ENCODE assay signal across 20 cellular contexts in the genomic region with DNA sequence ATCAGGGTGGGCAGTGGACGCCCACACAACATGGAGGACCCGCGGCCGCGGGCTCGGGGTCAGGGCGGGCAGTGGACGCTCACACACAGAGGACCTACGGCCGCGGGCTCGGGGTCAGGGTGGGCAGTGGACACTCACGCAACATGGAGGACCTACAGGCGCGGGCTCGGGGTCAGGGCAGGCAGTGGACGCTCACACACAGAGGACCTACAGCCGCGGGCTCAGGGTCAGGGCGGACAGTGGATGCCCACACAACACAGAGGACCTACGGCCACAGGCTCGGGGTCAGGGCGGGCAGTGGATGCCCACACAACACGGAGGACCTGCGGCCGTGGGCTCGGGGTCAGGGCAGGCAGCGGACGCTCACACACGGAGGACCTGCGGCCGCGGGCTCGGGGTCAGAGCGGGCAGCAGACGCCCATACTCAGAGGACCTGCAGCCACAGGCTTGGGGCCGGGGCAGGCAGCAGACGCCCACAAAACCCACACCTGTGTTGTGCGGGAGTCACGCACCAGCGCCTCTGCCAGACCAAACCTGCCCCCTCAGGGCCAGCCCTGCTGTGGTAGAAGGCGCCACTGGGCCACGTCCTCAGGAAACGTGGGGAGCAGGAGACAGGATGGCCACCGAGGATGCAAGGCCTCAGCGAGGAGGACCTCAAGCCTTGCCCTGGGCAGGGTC. TPM values are rescaled to one million over a fixed set of nuclear protein-coding genes. Genes with fewer than 3 reads are reported as not detected.
DNase-seq lines count a peak whose midpoint lies in the region; ATAC-seq and TF ChIP-seq lines count a peak whose summit lies in the region.
"Had no signal": no experiment of that assay in that cellular context is flagged by ENCODE, and none has a peak within 500 bp of the region (broad histone marks: within the 10 kb centered on the region; RNA-seq: fewer than 3 reads in every experiment).

No MANE protein-coding gene starts in this region.

- H3K36me3 ChIP-seq in neuronal stem cell (replicated peaks in 1 of 2; ENCODE audit: control insufficient read depth in 2 of 2, insufficient read depth in 2 of 2, low read length in 2 of 2) = peaks cover 3 to 47% of the 10 kb centered on the region in 2 donors

- no peak overlapping the region for H3K4me2 ChIP-seq in neuronal stem cell (ENCODE audit: insufficient read depth, low read length, poor library complexity, severe bottlenecking)
- H3K4me2 ChIP-seq: PC-9, SK-N-SH had no signal

- no peaks in the 10 kb centered on the region for H3K9me3 ChIP-seq in CD4-positive, alpha-beta T cell (ENCODE audit: control insufficient read depth, low read length)
- no peaks in the 10 kb centered on the region for H3K9me3 ChIP-seq in neuronal stem cell (replicated peaks in 1 of 2; ENCODE audit: control insufficient read depth in 2 of 2, insufficient read depth in 1 of 2, low read depth in 1 of 2, low read length in 2 of 2)
- H3K9me3 ChIP-seq: Caco-2, MG63, SK-N-SH had no signal

- POLR2A ChIA-PET in CD4-positive, alpha-beta T cell (lab: Charles Lee) = no interaction called here
- POLR2A ChIA-PET in RWPE1 (lab: Yijun Ruan, JAX; ENCODE audit: low non-redundant PET) = no interaction called here

- no peaks in the 10 kb centered on the region for H3K79me1 ChIP-seq in neuronal stem cell (ENCODE audit: low read depth, low read length)

- no peak overlapping the region for H3K27ac ChIP-seq in CD4-positive, alpha-beta T cell (ENCODE audit: low read depth, low read length)
- peak overlapping the region; percentile 56 for H3K27ac ChIP-seq in RWPE1
- H3K27ac ChIP-seq in neuronal stem cell (replicated peaks; ENCODE audit: low read length) = no peak overlapping the region
- H3K27ac ChIP-seq: PC-9 had no signal

- no peak for TF ChIP-seq CTCF in CD4-positive, alpha-beta T cell (IDR thresholded peaks at IDR 0.05)
- TF ChIP-seq CTCF in RWPE1 (conservative IDR thresholded peaks at IDR 0.05; ENCODE audit: low read depth) = no peak

- ATAC-seq in CD4-positive, alpha-beta T cell (ENCODE audit: poor library complexity) = peak; percentile 15
- peak; percentile 5 for ATAC-seq in left ventricle myocardium superior
- no peak for ATAC-seq in GM21390 (IDR thresholded peaks at IDR 0.05; ENCODE audit: unreplicated experiment)
- ATAC-seq: HCT116 had no signal

- H3K27ac Mint-ChIP-seq in CD4-positive, alpha-beta T cell = peak overlapping the region; percentile 44

- peak overlapping the region; percentile 75 for H2BK5ac ChIP-seq in neuronal stem cell (ENCODE audit: low read length)

- H2BK120ac ChIP-seq in neuronal stem cell (ENCODE audit: low read depth, low read length) = no peak overlapping the region

- peak overlapping the region; percentile 89 for H3K4ac ChIP-seq in neuronal stem cell (ENCODE audit: low read length)

- peak overlapping the region; percentile 56 for H4K91ac ChIP-seq in neuronal stem cell (ENCODE audit: low read depth, low read length, poor library complexity)

- H3K9ac ChIP-seq in neuronal stem cell (ENCODE audit: low read depth, low read length, poor library complexity) = peak overlapping the region; percentile 21
- H3K9ac ChIP-seq: SK-N-SH had no signal

- peak overlapping the region; percentile 0 for H4K8ac ChIP-seq in neuronal stem cell (ENCODE audit: low read depth, low read length)

- no CpG with 5 or more reads among the region's 46 CpGs for whole genome bisulfite sequencing in neuronal stem cell (ENCODE audit: extremely low coverage in 2 of 2, insufficient read length in 2 of 2, insufficient replicate concordance in 1 of 2), 2 donors

- CTCF ChIA-PET in CD4-positive, alpha-beta T cell (lab: Charles Lee) = no interaction called here
- CTCF ChIA-PET in RWPE1 (lab: Yijun Ruan, JAX) = no interaction called here

- H3K4me1 ChIP-seq in neuronal stem cell (ENCODE audit: control insufficient read depth in 2 of 2, insufficient read depth in 1 of 2, low read depth in 1 of 2, low read length in 2 of 2) = peaks cover 0 to 2% of the 10 kb centered on the region in 2 donors

- H3K9me3 Mint-ChIP-seq in CD4-positive, alpha-beta T cell = no peaks in the 10 kb centered on the region

- H3K27me3 ChIP-seq in CD4-positive, alpha-beta T cell (ENCODE audit: control insufficient read depth, insufficient read depth, low read length) = no peaks in the 10 kb centered on the region
- H3K27me3 ChIP-seq in neuronal stem cell (ENCODE audit: control insufficient read depth in 3 of 3, insufficient read depth in 3 of 3, low read depth in 1 of 3, low read length in 3 of 3) = no peaks in the 10 kb centered on the region
- H3K27me3 ChIP-seq: MG63 had no signal

- peak overlapping the region; percentile 5 for H2BK15ac ChIP-seq in neuronal stem cell (ENCODE audit: low read length)

- peak overlapping the region; percentile 95 for H2AK5ac ChIP-seq in neuronal stem cell (ENCODE audit: low read depth, low read length)

- H2AFZ ChIP-seq in neuronal stem cell (ENCODE audit: low read length) = no peak overlapping the region
- H2AFZ ChIP-seq: PC-9 had no signal

- peak overlapping the region; percentile 97 for H3K14ac ChIP-seq in neuronal stem cell (ENCODE audit: low read length)

- in situ Hi-C loops in KBM-7 (cut with MboI; ENCODE audit: low pct_unique_long_range_greater_than_20kb, low sequenced_read_pairs) = no loop called here

- DNase-seq in CD4-positive, alpha-beta T cell = no peak
- no peak for DNase-seq in RWPE1 (ENCODE audit: low spot score)
- DNase-seq in left ventricle myocardium superior = peak; percentile 30
- no peak for DNase-seq in neuronal stem cell (ENCODE audit: low spot score)
- DNase-seq in KBM-7 = no peak
- DNase-seq in NCI-H226 = no peak
- no peak for DNase-seq in NCI-H69 (lab: John Stamatoyannopoulos, UW)
- DNase-seq: ACHN, AML-193, Caco-2, DMS153, Karpas-422, MG63, NCI-H1092, NCI-H2081 treated with DMSO at 0.1 percent for 48 hours, NCI-H510A treated with DMSO at 0.1 percent for 48 hours, PC-9, SK-N-SH had no signal

- peak overlapping the region; percentile 94 for H3K18ac ChIP-seq in neuronal stem cell (ENCODE audit: low read length)

- H3K4me1 Mint-ChIP-seq in CD4-positive, alpha-beta T cell (ENCODE audit: low read depth) = no peaks in the 10 kb centered on the region

- no peak overlapping the region for H3K4me3 Mint-ChIP-seq in CD4-positive, alpha-beta T cell

- H3K27me3 Mint-ChIP-seq in CD4-positive, alpha-beta T cell = no peaks in the 10 kb centered on the region

- intact Hi-C loops in CD4-positive, alpha-beta T cell (cut with DNase I, micrococcal nuclease) = no loop called here
- intact Hi-C loops in left ventricle myocardium superior (cut with micrococcal nuclease) = no loop called here

- peak overlapping the region in 1 of 2 donors; percentile 62 for H3K4me3 ChIP-seq in neuronal stem cell (ENCODE audit: low read length in 2 of 2)
- H3K4me3 ChIP-seq: MG63, PC-9 had no signal

- H2BK12ac ChIP-seq in neuronal stem cell (ENCODE audit: low read length) = peak overlapping the region; percentile 94

- peaks cover 70% of the 10 kb centered on the region for H3K36me3 Mint-ChIP-seq in CD4-positive, alpha-beta T cell (ENCODE audit: low read depth)

- peak overlapping the region; percentile 89 for H3K23ac ChIP-seq in neuronal stem cell (ENCODE audit: low read depth, low read length, poor library complexity)

RNA-seq across cellular contexts. Expression of gene C13orf46, which starts 27.6 kb away (rescaled TPM):
- total RNA-seq in CD4-positive, alpha-beta T cell = 10 to 100 TPM; 19.3 to 19.7 TPM
- total RNA-seq in left ventricle myocardium superior = 0.37 TPM
- polyA plus RNA-seq in neuronal stem cell (2013, experiment 1 of 2) = 0.03 TPM
- polyA plus RNA-seq in neuronal stem cell (2013, experiment 2 of 2) = 0.04 TPM
- total RNA-seq: Caco-2 had no signal

Comparison
In these comparisons a context has a peak if more than half of its experiments do, and no peak if none do; other contexts are left out.
1. RNA of gene C13orf46, which starts 27.6 kb away (total RNA-seq): 19.3 to 19.7 TPM in CD4-positive, alpha-beta T cell; 0.37 TPM in left ventricle myocardium superior (single experiment); every median in the first group is over 10 times any median in the second.